In the genomic region with DNA sequence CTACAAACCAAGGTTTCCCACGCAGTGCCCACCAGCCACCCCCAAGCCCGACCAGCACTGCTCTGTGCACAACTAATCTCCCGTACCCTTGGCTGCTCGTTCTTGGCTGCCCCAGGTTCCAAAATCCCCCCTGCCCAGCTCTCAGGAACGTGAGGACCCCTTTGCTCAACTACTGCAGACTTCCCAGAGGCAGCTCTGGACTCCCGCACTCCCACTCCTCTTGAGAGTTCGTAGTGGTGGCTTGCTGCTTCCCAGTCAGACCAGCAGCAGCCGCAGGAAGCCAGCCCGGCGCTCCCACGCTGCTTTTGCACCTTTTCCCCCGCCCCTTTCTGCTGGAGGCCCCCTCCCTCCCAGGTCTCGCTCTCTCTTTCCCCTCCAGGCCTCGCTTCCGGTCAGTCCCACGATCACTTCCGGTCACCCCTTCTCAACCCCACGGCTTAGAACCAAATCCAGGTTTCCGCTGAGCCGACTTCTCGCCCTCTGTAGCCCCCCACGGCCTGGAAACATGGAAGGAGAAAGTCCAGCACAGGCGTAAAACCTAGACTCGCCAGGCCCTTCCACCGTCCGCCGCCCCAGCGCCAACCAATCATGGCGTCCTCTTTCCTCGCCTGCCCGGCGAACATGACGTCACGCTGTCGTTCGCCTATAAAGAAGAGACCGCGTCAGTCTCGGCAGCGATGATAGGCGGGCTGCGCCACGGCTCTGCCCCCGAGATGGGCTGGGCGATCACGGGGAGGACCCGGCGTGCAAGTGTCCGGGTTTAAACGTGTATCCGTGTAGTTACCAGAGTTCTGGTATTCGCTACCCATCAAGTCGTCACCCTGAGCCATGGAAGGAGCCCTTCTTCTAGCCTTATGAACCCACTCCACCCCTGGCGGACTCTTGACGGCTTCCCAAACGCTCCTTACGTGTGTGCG, we compare ENCODE assay signal across 8 cellular contexts. TPM values are rescaled to one million over a fixed set of nuclear protein-coding genes. Genes with fewer than 3 reads are reported as not detected.
DNase-seq lines count a peak whose midpoint lies in the region; ATAC-seq, FAIRE-seq and TF ChIP-seq lines count a peak whose summit lies in the region.

A gene with protein sequence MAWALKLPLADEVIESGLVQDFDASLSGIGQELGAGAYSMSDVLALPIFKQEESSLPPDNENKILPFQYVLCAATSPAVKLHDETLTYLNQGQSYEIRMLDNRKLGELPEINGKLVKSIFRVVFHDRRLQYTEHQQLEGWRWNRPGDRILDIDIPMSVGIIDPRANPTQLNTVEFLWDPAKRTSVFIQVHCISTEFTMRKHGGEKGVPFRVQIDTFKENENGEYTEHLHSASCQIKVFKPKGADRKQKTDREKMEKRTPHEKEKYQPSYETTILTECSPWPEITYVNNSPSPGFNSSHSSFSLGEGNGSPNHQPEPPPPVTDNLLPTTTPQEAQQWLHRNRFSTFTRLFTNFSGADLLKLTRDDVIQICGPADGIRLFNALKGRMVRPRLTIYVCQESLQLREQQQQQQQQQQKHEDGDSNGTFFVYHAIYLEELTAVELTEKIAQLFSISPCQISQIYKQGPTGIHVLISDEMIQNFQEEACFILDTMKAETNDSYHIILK (minus strand): TSS at position 621 of the 917 bp plus-strand sequence. CDS start 713 bp downstream, outside the sequence.

- TF ChIP-seq POLR2A in GM12891 (IDR thresholded peaks at IDR 0.05; ENCODE audit: low read depth, low read length): peak; percentile 82

- peak within 1 kb of the TSS; percentile 64 to 91 (median 76) for H3K4me3 ChIP-seq in heart right ventricle

- WGBS in heart right ventricle, 2 donors: 1 to 3% methylated on average over 58 of the region's 58 CpGs

- peak; percentile 87 for DNase-seq in GM12891 (ENCODE audit: insufficient read length, low spot score)
- DNase-seq in NCI-H146 (lab: John Stamatoyannopoulos, UW): peak; percentile 99
- peak; percentile 97 for DNase-seq in amniotic epithelial cell (ENCODE audit: low read depth)
- peak; percentile 96 to 97 for DNase-seq in heart right ventricle
- peak; percentile 91 to 100 (median 96) for DNase-seq in posterior cingulate gyrus
- peak; percentile 95 for DNase-seq in type B pancreatic cell (ENCODE audit: extremely low spot score, unreplicated experiment)

- peaks cover 0 to 3% (median 0%) of the 10 kb centered on the region in 9 donors for H3K36me3 ChIP-seq in heart right ventricle

- H3K27ac Mint-ChIP-seq in T-helper 1 cell treated with Interleukin-12 subunit alpha and Interleukin-12 subunit beta and Interleukin-4 antibody, amounts not matched to agents 30 μg/mL and 1 μg/mL, for 36 hours: peak within 1 kb of the TSS; percentile 83
- peak within 1 kb of the TSS; percentile 75 for H3K27ac Mint-ChIP-seq in type B pancreatic cell

- peaks cover 7% of the 10 kb centered on the region for H3K4me1 Mint-ChIP-seq in T-helper 1 cell treated with Interleukin-12 subunit alpha and Interleukin-12 subunit beta and Interleukin-4 antibody, amounts not matched to agents 30 μg/mL and 1 μg/mL, for 36 hours (ENCODE audit: low read depth)
- peaks cover 9% of the 10 kb centered on the region for H3K4me1 Mint-ChIP-seq in type B pancreatic cell (ENCODE audit: unreplicated experiment)

- H3K4me3 Mint-ChIP-seq in T-helper 1 cell treated with Interleukin-12 subunit alpha and Interleukin-12 subunit beta and Interleukin-4 antibody, amounts not matched to agents 30 μg/mL and 1 μg/mL, for 36 hours: peak within 1 kb of the TSS; percentile 78
- H3K4me3 Mint-ChIP-seq in type B pancreatic cell: peak within 1 kb of the TSS; percentile 87

- no peaks in the 10 kb centered on the region for H3K9me3 ChIP-seq in heart right ventricle

- no peaks in the 10 kb centered on the region for H3K27me3 Mint-ChIP-seq in T-helper 1 cell treated with Interleukin-12 subunit alpha and Interleukin-12 subunit beta and Interleukin-4 antibody, amounts not matched to agents 30 μg/mL and 1 μg/mL, for 36 hours (ENCODE audit: low read depth)
- H3K27me3 Mint-ChIP-seq in type B pancreatic cell: no peaks in the 10 kb centered on the region

- ATAC-seq in HG02798 (IDR thresholded peaks at IDR 0.05; ENCODE audit: poor library complexity, unreplicated experiment) (peak; percentile 98), heart right ventricle (peak; percentile 98 to 100 (median 99))

- intact Hi-C loops in heart right ventricle (cut with DNase I) (loop anchor here in 4 of 10 donors (1.0 to 5.0 kb wide), 4 partner anchors 45 to 80 kb away; a partner anchor contains a TSS), posterior cingulate gyrus (cut with DNase I) (loop anchor here (2.0 to 5.0 kb wide), 3 partner anchors 45 to 90 kb away; a partner anchor contains a TSS)

- peak in 1 of 9 donors; percentile 4 for TF ChIP-seq CTCF in heart right ventricle (IDR thresholded peaks at IDR 0.05)
- TF ChIP-seq CTCF in type B pancreatic cell (conservative IDR thresholded peaks at IDR 0.05): no peak

- peaks cover 8% of the 10 kb centered on the region for H3K36me3 Mint-ChIP-seq in T-helper 1 cell treated with Interleukin-12 subunit alpha and Interleukin-12 subunit beta and Interleukin-4 antibody, amounts not matched to agents 30 μg/mL and 1 μg/mL, for 36 hours (ENCODE audit: low read depth)
- H3K36me3 Mint-ChIP-seq in type B pancreatic cell: no peaks in the 10 kb centered on the region

- FAIRE-seq in GM12891 (lab: Jason Lieb, UNC): peak; percentile 97

- peak within 1 kb of the TSS; percentile 89 to 99 (median 96) for H3K27ac ChIP-seq in heart right ventricle

- no peaks in the 10 kb centered on the region for H3K9me3 Mint-ChIP-seq in T-helper 1 cell treated with Interleukin-12 subunit alpha and Interleukin-12 subunit beta and Interleukin-4 antibody, amounts not matched to agents 30 μg/mL and 1 μg/mL, for 36 hours
- H3K9me3 Mint-ChIP-seq in type B pancreatic cell: no peaks in the 10 kb centered on the region

- peaks cover 3 to 33% (median 25%) of the 10 kb centered on the region in 9 donors for H3K4me1 ChIP-seq in heart right ventricle

- no peaks in the 10 kb centered on the region for H3K27me3 ChIP-seq in heart right ventricle

TF ChIP-seq in GM12891, 5 proteins besides CTCF, POLR2A, EP300 and RAD21:
- no peak for TF ChIP-seq SPI1 (IDR thresholded peaks at IDR 0.05; ENCODE audit: low read depth, low read length)
- TF ChIP-seq PAX5 (IDR thresholded peaks at IDR 0.05; ENCODE audit: insufficient read depth, low read length, severe bottlenecking): peak; percentile 61
- TF ChIP-seq POU2F2 (IDR thresholded peaks at IDR 0.05; ENCODE audit: low read depth, low read length): peak; percentile 26; the same call in 1 of the 2 replicates
- TF ChIP-seq TAF1 (IDR thresholded peaks at IDR 0.05; ENCODE audit: low read depth, low read length): no peak
- peak; percentile 25; the same call in 1 of the 2 replicates for TF ChIP-seq POLR2AphosphoS5 (IDR thresholded peaks at IDR 0.05; ENCODE audit: low read depth, low read length)

RNA-seq across cellular contexts. Expression of the gene that starts here (rescaled TPM):
- 19.2 TPM for polyA plus RNA-seq in GM12891 (2012; ENCODE audit: low read depth, missing spikeins)
- total RNA-seq in heart right ventricle: 10 to 100 TPM; 19.3 to 30.9 (median 25.5) TPM
- 10 to 100 TPM in 1 of 2 donors, 1 to 10 TPM in 1; 8.7 to 12.0 TPM for polyA plus RNA-seq in heart right ventricle
- total RNA-seq in type B pancreatic cell (ENCODE audit: low replicate concordance): 31.7 and 40.7 TPM in 2 replicates

Comparison
In these comparisons a context has a peak if more than half of its experiments do, and no peak if none do; other contexts are left out.
1. Peak in every context shown above with its lines: DNase-seq, ATAC-seq, H3K4me3 ChIP-seq and H3K27ac ChIP-seq.